In genomic region chr11:71962428-71963038, GRCh38 we compare ENCODE assay signal across 10 cellular contexts. TPM values are rescaled to one million over a fixed set of nuclear protein-coding genes. Genes with fewer than 3 reads are reported as not detected.
DNase-seq lines count a peak whose midpoint lies in the region; ATAC-seq and TF ChIP-seq lines count a peak whose summit lies in the region.
"Had no signal": no experiment of that assay in that cellular context is flagged by ENCODE, and none has a peak within 500 bp of the region (broad histone marks: within the 10 kb centered on the region; RNA-seq: fewer than 3 reads in every experiment).

No MANE protein-coding gene starts in this region.

- DNase-seq in DMS53 (lab: John Stamatoyannopoulos, UW) (peak; percentile 44), DMS53 treated with DMSO at 0.1 percent for 48 hours (lab: John Stamatoyannopoulos, UW; ENCODE audit: unreplicated experiment) (no peak), astrocyte of the spinal cord (ENCODE audit: low read depth, low spot score) (peak; percentile 53), smooth muscle cell (lab: John Stamatoyannopoulos, UW; ENCODE audit: unreplicated experiment) (no peak), heart right ventricle (no peak), NK-92 (lab: John Stamatoyannopoulos, UW; ENCODE audit: unreplicated experiment) (no peak), left colon (no peak)

- peaks cover 28% of the 10 kb centered on the region for H3K79me2 ChIP-seq in smooth muscle cell (ENCODE audit: low read depth)
- H3K79me2 ChIP-seq: parathyroid adenoma had no signal

- TF ChIP-seq CTCF in astrocyte of the spinal cord (IDR thresholded peaks at IDR 0.05; ENCODE audit: low read depth, low read length) = no peak
- no peak for TF ChIP-seq CTCF in smooth muscle cell (IDR thresholded peaks at IDR 0.05; ENCODE audit: borderline replicate concordance, insufficient read depth, poor library complexity, severe bottlenecking)
- TF ChIP-seq CTCF in heart right ventricle (IDR thresholded peaks at IDR 0.05) = no peak

- H4K20me1 ChIP-seq in smooth muscle cell (ENCODE audit: low read depth) = peaks cover 47% of the 10 kb centered on the region

- intact Hi-C loops in heart right ventricle (cut with DNase I) (no loop called here), left colon (cut with DNase I, micrococcal nuclease) (no loop called here)

- H3K9ac ChIP-seq in smooth muscle cell (ENCODE audit: low read depth) = peak overlapping the region; percentile 24
- H3K9ac ChIP-seq: parathyroid adenoma had no signal

- WGBS in smooth muscle cell (ENCODE audit: low lambda C conversion rate) = 25% methylated on average over 2 of the region's 2 CpGs
- 68 to 81% methylated on average over 2 of the region's 2 CpGs for WGBS in heart right ventricle, 2 donors

- peaks cover 9% of the 10 kb centered on the region for H3F3A ChIP-seq in smooth muscle cell (ENCODE audit: low read depth)

- no peak overlapping the region for H2AFZ ChIP-seq in smooth muscle cell (ENCODE audit: low read depth)
- H2AFZ ChIP-seq: parathyroid adenoma had no signal

- peak overlapping the region; percentile 28 for H3K4me2 ChIP-seq in smooth muscle cell

- in situ Hi-C loops in astrocyte of the spinal cord (cut with HindIII; ENCODE audit: low sequenced_read_pairs) = no loop called here

- ATAC-seq in HG03432 (IDR thresholded peaks at IDR 0.05; ENCODE audit: unreplicated experiment) = peak; percentile 59
- ATAC-seq in heart right ventricle = no peak
- ATAC-seq in left colon = no peak

- H3K9me3 ChIP-seq in smooth muscle cell (replicated peaks; ENCODE audit: low read depth) (no peaks in the 10 kb centered on the region), heart right ventricle (peaks cover 0 to 8% (median 0%) of the 10 kb centered on the region in 11 donors)

- H3K27me3 ChIP-seq in smooth muscle cell (ENCODE audit: low read depth) (no peaks in the 10 kb centered on the region), heart right ventricle (no peaks in the 10 kb centered on the region)

- no peaks in the 10 kb centered on the region for H3K36me3 ChIP-seq in smooth muscle cell (ENCODE audit: low read depth)
- H3K36me3 ChIP-seq in heart right ventricle = peaks cover 0 to 65% (median 23%) of the 10 kb centered on the region in 9 donors

- H3K27ac ChIP-seq in smooth muscle cell (ENCODE audit: low read depth) = peak overlapping the region; percentile 78
- peak overlapping the region in 2 of 10 donors; percentile 23 to 29 for H3K27ac ChIP-seq in heart right ventricle
- H3K27ac ChIP-seq: 22Rv1, parathyroid adenoma had no signal

- H3K4me1 ChIP-seq in smooth muscle cell (ENCODE audit: low read depth) (no peaks in the 10 kb centered on the region), heart right ventricle (peaks cover 0 to 17% (median 0%) of the 10 kb centered on the region in 9 donors)
- H3K4me1 ChIP-seq: parathyroid adenoma had no signal

- no peak overlapping the region for H3K4me3 ChIP-seq in astrocyte of the spinal cord (ENCODE audit: low read depth, low read length)
- no peak overlapping the region for H3K4me3 ChIP-seq in smooth muscle cell
- H3K4me3 ChIP-seq in heart right ventricle = no peak overlapping the region

RNA-seq across cellular contexts. Expression of gene RNF121, which starts 33.7 kb away (rescaled TPM):
- total RNA-seq in smooth muscle cell (35.3 and 49.5 TPM in 2 replicates), heart right ventricle (10 to 100 TPM; 16.4 to 24.6 (median 19.2) TPM), left colon (10 to 100 TPM; 29.5 to 39.5 TPM)
- polyA plus RNA-seq in smooth muscle cell (34.4 and 34.9 TPM in 2 replicates), heart right ventricle (10 to 100 TPM in 1 of 2 donors, 1 to 10 TPM in 1; 8.3 to 25.7 TPM)

RNA-seq across cellular contexts. Expression of gene XNDC1N, which starts 34.1 kb away (rescaled TPM):
- total RNA-seq in smooth muscle cell = 1.1 and 7.1 TPM in 2 replicates
- polyA plus RNA-seq in smooth muscle cell = 1.4 and 1.9 TPM in 2 replicates
- total RNA-seq in heart right ventricle = 1 to 10 TPM in 9 of 10 donors, under 1 TPM in 1; 1.00 to 4.4 (median 3.4) TPM
- 1 to 10 TPM; 1.5 to 4.7 TPM for polyA plus RNA-seq in heart right ventricle
- total RNA-seq in left colon = 10 to 100 TPM in 1 of 2 donors, 1 to 10 TPM in 1; 7.5 to 12.5 TPM

RNA-seq across cellular contexts. Expression of gene IL18BP, which starts 36.2 kb away (rescaled TPM):
- 4.5 and 10.5 TPM in 2 replicates for total RNA-seq in smooth muscle cell
- polyA plus RNA-seq in smooth muscle cell = 0.55 and 4.6 TPM in 2 replicates
- 100 to 1,000 TPM in 1 of 10 donors, 1 to 10 TPM in 9; 2.0 to 101 (median 4.2) TPM for total RNA-seq in heart right ventricle
- 1 to 10 TPM; 5.0 to 6.5 TPM for polyA plus RNA-seq in heart right ventricle
- total RNA-seq in left colon = 10 to 100 TPM in 1 of 2 donors, 1 to 10 TPM in 1; 8.0 to 10.6 TPM

Comparison
In these comparisons a context has a peak if more than half of its experiments do, and no peak if none do; other contexts are left out.
1. DNase-seq: peak in DMS53 (single experiment) and astrocyte of the spinal cord (single experiment); none in DMS53 treated with DMSO at 0.1 percent for 48 hours (single experiment), smooth muscle cell (single experiment), heart right ventricle (0 of 2), NK-92 (single experiment) and left colon (0 of 2).